In the genomic region with DNA sequence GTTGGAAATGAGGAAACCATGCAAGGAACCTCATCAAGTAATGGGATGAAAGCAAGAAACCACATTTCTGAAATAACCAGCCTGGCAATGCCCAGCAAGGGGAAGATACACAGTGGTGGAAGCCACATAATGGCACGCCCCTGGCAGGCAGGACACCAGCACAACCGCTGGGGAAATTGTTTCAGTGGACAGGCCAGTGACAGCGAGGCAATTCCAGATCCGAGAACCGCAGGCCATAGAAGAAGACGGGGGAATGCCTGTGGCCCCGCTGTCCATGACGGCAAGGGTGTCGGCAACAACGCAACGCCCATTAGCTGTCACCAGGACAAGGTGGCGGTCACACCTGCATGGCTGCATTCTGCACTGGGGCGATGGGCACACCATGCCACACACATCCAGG, we compare ENCODE assay signal across 21 cellular contexts.
DNase-seq lines count a peak whose midpoint lies in the region; ATAC-seq, FAIRE-seq and TF ChIP-seq lines count a peak whose summit lies in the region.
"Had no signal": no experiment of that assay in that cellular context is flagged by ENCODE, and none has a peak within 500 bp of the region (broad histone marks: within the 10 kb centered on the region; RNA-seq: fewer than 3 reads in every experiment).

No MANE protein-coding gene starts in this region.

- FAIRE-seq in bronchial epithelial cell (lab: Jason Lieb, UNC) = peak; percentile 66
- FAIRE-seq: A204.1, G401.6, GM12891, GM19239, HTR-8/SVneo had no signal

- H3K27me3 ChIP-seq in SJSA1 (replicated peaks) (no peaks in the 10 kb centered on the region), bronchial epithelial cell (ENCODE audit: control insufficient read depth, insufficient read depth, low read length) (no peaks in the 10 kb centered on the region), lower lobe of right lung (ENCODE audit: low read depth) (no peaks in the 10 kb centered on the region), spleen (replicated peaks in 1 of 7) (peaks cover 0 to 75% (median 0%) of the 10 kb centered on the region in 7 donors), gastrocnemius medialis (no peaks in the 10 kb centered on the region)
- H3K27me3 ChIP-seq: BE2C had no signal

- no peaks in the 10 kb centered on the region for H3K9me3 ChIP-seq in SJSA1 (replicated peaks)
- no peaks in the 10 kb centered on the region for H3K9me3 ChIP-seq in lower lobe of right lung
- H3K9me3 ChIP-seq in spleen = no peaks in the 10 kb centered on the region
- H3K9me3 ChIP-seq in gastrocnemius medialis = no peaks in the 10 kb centered on the region

- H3K4me3 ChIP-seq in SJSA1 = no peak overlapping the region
- H3K4me3 ChIP-seq in bronchial epithelial cell (ENCODE audit: low read depth, low read length) = no peak overlapping the region
- H3K4me3 ChIP-seq in lower lobe of right lung = no peak overlapping the region
- H3K4me3 ChIP-seq in spleen = no peak overlapping the region
- H3K4me3 ChIP-seq in gastrocnemius medialis = no peak overlapping the region
- H3K4me3 ChIP-seq: GM23248 had no signal

- H3K27ac ChIP-seq in SJSA1 (peak overlapping the region; percentile 52), lower lobe of right lung (no peak overlapping the region), spleen (no peak overlapping the region), gastrocnemius medialis (no peak overlapping the region)
- H3K27ac ChIP-seq: GM23248 had no signal

- in situ Hi-C loops in gastrocnemius medialis (cut with MboI; ENCODE audit: low sequenced_read_pairs in 4 of 4) = no loop called here

- H3K36me3 ChIP-seq in SJSA1 (no peaks in the 10 kb centered on the region), bronchial epithelial cell (ENCODE audit: control insufficient read depth, insufficient read depth, low read length) (no peaks in the 10 kb centered on the region), lower lobe of right lung (no peaks in the 10 kb centered on the region), spleen (no peaks in the 10 kb centered on the region), gastrocnemius medialis (no peaks in the 10 kb centered on the region)
- H3K36me3 ChIP-seq: BE2C had no signal

- DNase-seq in SJSA1 (ENCODE audit: low read depth in 1 of 2, low spot score in 2 of 2) = no peak
- no peak for DNase-seq in bronchial epithelial cell (ENCODE audit: low read depth)
- DNase-seq in lower lobe of right lung = peak; percentile 14
- DNase-seq in spleen = peak; percentile 63
- DNase-seq in amygdala (lab: John Stamatoyannopoulos, UW) = no peak
- DNase-seq in gastrocnemius medialis = no peak
- no peak for DNase-seq in DMS79 (lab: John Stamatoyannopoulos, UW)
- DNase-seq: ACHN; BE2C; C1 segment of cervical spinal cord; CD4-positive, CD25-positive, alpha-beta regulatory T cell; COR-L47; DMS 273 treated with DMSO at 0.1 percent for 48 hours; DMS53; H9 had no signal

- intact Hi-C loops in lower lobe of right lung (cut with DNase I) = no loop called here
- intact Hi-C loops in spleen (cut with DNase I; ENCODE audit: low total_unique reads) = no loop called here
- intact Hi-C loops in gastrocnemius medialis (cut with DNase I; ENCODE audit: low total_unique reads) = no loop called here

- no peak for ATAC-seq in lower lobe of right lung
- no peak for ATAC-seq in gastrocnemius medialis

- TF ChIP-seq POLR2A in spleen (IDR thresholded peaks at IDR 0.05) (no peak), gastrocnemius medialis (IDR thresholded peaks at IDR 0.05) (no peak)

- TF ChIP-seq CTCF in bronchial epithelial cell (IDR thresholded peaks at IDR 0.05; ENCODE audit: insufficient read depth, low read length, severe bottlenecking) = no peak
- no peak for TF ChIP-seq CTCF in lower lobe of right lung (IDR thresholded peaks at IDR 0.05)
- no peak for TF ChIP-seq CTCF in spleen (IDR thresholded peaks at IDR 0.05 in 8 of 11, conservative IDR thresholded peaks at IDR 0.05 in 3 of 11)
- TF ChIP-seq CTCF in gastrocnemius medialis (IDR thresholded peaks at IDR 0.05 in 4 of 5, conservative IDR thresholded peaks at IDR 0.05 in 1 of 5) = no peak

- H3K4me1 ChIP-seq in SJSA1 (replicated peaks) = peaks cover 58% of the 10 kb centered on the region
- no peaks in the 10 kb centered on the region for H3K4me1 ChIP-seq in lower lobe of right lung
- no peaks in the 10 kb centered on the region for H3K4me1 ChIP-seq in spleen
- no peaks in the 10 kb centered on the region for H3K4me1 ChIP-seq in gastrocnemius medialis
- H3K4me1 ChIP-seq: BE2C had no signal

- whole genome bisulfite sequencing in spleen, 5 donors = 84 to 93% (median 89%) methylated on average over 13 of the region's 13 CpGs

Comparison
In these comparisons a context has a peak if more than half of its experiments do, and no peak if none do; other contexts are left out.
1. DNase-seq: peak in lower lobe of right lung (single experiment) and spleen (single experiment); none in SJSA1 (0 of 2), bronchial epithelial cell (single experiment), amygdala (0 of 56), gastrocnemius medialis (0 of 2) and DMS79 (single experiment).